ENCODE assay signal across 13 cellular contexts in the genomic region with DNA sequence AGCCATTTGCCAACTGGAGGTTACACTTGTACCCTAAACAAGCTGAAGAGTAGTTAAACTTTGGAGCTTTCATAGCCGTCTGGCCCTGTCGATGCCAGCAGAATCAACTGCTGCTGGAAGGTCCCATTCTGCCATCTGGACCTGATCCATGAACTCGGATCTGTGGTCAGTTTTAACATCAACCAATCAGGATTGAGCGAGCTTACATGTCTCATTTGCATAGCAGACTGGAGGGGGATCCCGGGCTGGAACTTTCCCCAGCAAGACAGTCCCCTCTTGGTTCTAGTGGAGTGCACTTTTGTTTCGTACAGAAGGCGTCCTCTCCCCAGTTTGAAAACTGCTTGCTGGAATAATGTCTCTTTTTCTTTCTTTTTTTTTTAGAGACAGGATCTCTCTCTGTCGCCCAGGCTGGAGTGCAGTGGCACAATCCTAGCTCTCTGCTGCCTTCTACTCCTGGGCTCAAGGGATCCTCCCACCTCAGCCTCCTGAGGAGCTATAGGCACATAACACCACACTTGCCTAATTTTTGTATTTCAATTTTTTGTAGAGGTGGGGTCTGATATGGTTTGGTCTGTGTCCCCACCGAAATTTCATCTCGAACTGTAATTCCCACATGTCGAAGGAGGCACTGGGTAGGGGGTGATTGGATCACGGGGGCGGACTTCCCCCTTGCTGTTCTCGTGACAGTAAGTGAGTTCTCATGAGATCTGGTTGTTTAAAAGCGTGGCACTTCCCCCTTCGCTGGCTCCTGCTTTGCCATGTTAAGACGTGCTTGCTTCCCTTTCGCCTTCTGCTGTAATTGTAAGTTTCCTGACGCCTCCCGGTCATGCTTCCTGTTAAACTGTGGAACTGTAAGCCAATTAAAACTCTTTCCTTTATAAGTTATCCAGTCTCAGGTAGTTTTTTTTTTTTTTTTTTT. TPM values are rescaled to one million over a fixed set of nuclear protein-coding genes. Genes with fewer than 3 reads are reported as not detected.
DNase-seq lines count a peak whose midpoint lies in the region; ATAC-seq, FAIRE-seq and TF ChIP-seq lines count a peak whose summit lies in the region.
"Had no signal": no experiment of that assay in that cellular context is flagged by ENCODE, and none has a peak within 500 bp of the region (broad histone marks: within the 10 kb centered on the region; RNA-seq: fewer than 3 reads in every experiment).

No MANE protein-coding gene starts in this region.

- H3K27me3 ChIP-seq in GM06990 (replicated peaks; ENCODE audit: control insufficient read depth, insufficient read depth, low read length), result no peaks in the 10 kb centered on the region
- no peaks in the 10 kb centered on the region for H3K27me3 ChIP-seq in H1 (replicated peaks in 1 of 4; ENCODE audit: control insufficient read depth in 3 of 4, extremely low read depth in 1 of 4, insufficient read depth in 3 of 4, low read length in 3 of 4)

- no peak overlapping the region for H3K27ac ChIP-seq in H1 (ENCODE audit: low read depth, low read length)

- no peaks in the 10 kb centered on the region for H3K9me3 ChIP-seq in H1 (ENCODE audit: insufficient read depth in 2 of 2, low read depth in 1 of 2, low read length in 1 of 2)

- 82% methylated on average over 20 of the region's 20 CpGs; no CpG with 5 or more reads in 1 of the 2 experiments for WGBS in H1 (ENCODE audit: extremely low coverage in 1 of 2, insufficient coverage in 1 of 2, insufficient read length in 1 of 2, insufficient replicate concordance in 2 of 2, low coverage in 1 of 2, low lambda C conversion rate in 2 of 2, missing lambda C conversion rate in 1 of 2), 2 experiments

- H4K5ac ChIP-seq in H1 (ENCODE audit: insufficient read length, low read depth, low read length), result no peak overlapping the region

- CTCF ChIA-PET in H1 (lab: Charles Lee; ENCODE audit: partially characterized antibody), result interaction anchor here (0.6 to 4.2 kb wide), 9 partner anchors 15 to 146 kb away, joined by 3 to 29 read pairs (median 3); no protein-coding TSS in a partner anchor

- H3K36me3 ChIP-seq in GM06990 (ENCODE audit: control insufficient read depth, insufficient read depth, low read length), result no peaks in the 10 kb centered on the region
- H3K36me3 ChIP-seq in H1 (ENCODE audit: control insufficient read depth in 2 of 4, insufficient read depth in 4 of 4, low read length in 3 of 4), result no peaks in the 10 kb centered on the region

- H3K23me2 ChIP-seq in H1 (ENCODE audit: low read depth, low read length), result peaks cover 3% of the 10 kb centered on the region; the same call in 1 of the 2 replicates

- no peak overlapping the region for H3K14ac ChIP-seq in H1 (ENCODE audit: insufficient read length)

- peak overlapping the region; percentile 80; the same call in 1 of the 2 replicates for H3K18ac ChIP-seq in H1 (ENCODE audit: extremely low read depth, low read length)

- H3K4me1 ChIP-seq in H1 (replicated peaks in 1 of 4; ENCODE audit: control insufficient read depth in 3 of 4, insufficient read depth in 4 of 4, low read length in 3 of 4), result peaks cover 1 to 15% (median 11%) of the 10 kb centered on the region in 4 experiments; a peak in 5 of 7 replicates

- H3K79me2 ChIP-seq in H1 (ENCODE audit: control insufficient read depth in 1 of 2, insufficient read depth in 2 of 2, low read length in 2 of 2), result no peaks in the 10 kb centered on the region

- no peak overlapping the region for H2BK120ac ChIP-seq in H1 (replicated peaks; ENCODE audit: low read depth, low read length)

- H3K79me1 ChIP-seq in H1 (ENCODE audit: low read depth, low read length), result no peaks in the 10 kb centered on the region

- TF ChIP-seq CTCF in GM06990 (IDR thresholded peaks at IDR 0.05; ENCODE audit: insufficient read depth, low read length, poor library complexity, severe bottlenecking) (no peak), H1 (IDR thresholded peaks at IDR 0.05; ENCODE audit: control extremely low read depth in 1 of 3, insufficient read depth in 1 of 3, low read depth in 1 of 3, low read length in 3 of 3) (no peak)

- DNase-seq in GM06990 (ENCODE audit: extremely low read depth, insufficient read length), result peak; percentile 11
- peak; percentile 2 for DNase-seq in NCI-H446 treated with DMSO at 0.1 percent for 48 hours (lab: John Stamatoyannopoulos, UW)
- DNase-seq in H1 (ENCODE audit: low read depth in 1 of 2, low spot score in 2 of 2), result no peak
- DNase-seq in posterior vena cava (ENCODE audit: low spot score), result peak; percentile 76
- DNase-seq in NCI-H187 (lab: John Stamatoyannopoulos, UW), result no peak
- no peak for DNase-seq in RCC 7860 (ENCODE audit: low spot score)
- DNase-seq in midbrain (lab: John Stamatoyannopoulos, UW), result no peak
- DNase-seq: activated CD4-positive, alpha-beta T cell treated with anti-CD3 and anti-CD28 coated beads, Interleukin-2, amount 50 U/mL, for 48 hours; central memory CD4-positive, alpha-beta T cell; NCI-H510A treated with DMSO at 0.1 percent for 48 hours had no signal

- H3K4me3 ChIP-seq in GM06990 (replicated peaks; ENCODE audit: low read depth, low read length) (no peak overlapping the region), H1 (ENCODE audit: extremely low read depth in 1 of 4, insufficient read depth in 2 of 4, low read depth in 3 of 4, low read length in 4 of 4) (no peak overlapping the region)

- H3K4me2 ChIP-seq in H1 (ENCODE audit: insufficient read depth in 1 of 2, low read depth in 2 of 2, low read length in 2 of 2), result no peak overlapping the region

- no peak overlapping the region for H4K8ac ChIP-seq in H1 (ENCODE audit: extremely low read depth, insufficient read depth, low read length)

- POLR2A ChIA-PET in H1 (lab: Charles Lee; ENCODE audit: partially characterized antibody), result interaction anchor here (1.2 to 1.5 kb wide), 3 partner anchors 40 to 41 kb away, joined by 3 to 5 read pairs (median 3); no protein-coding TSS in a partner anchor

- no peak overlapping the region for H3K9ac ChIP-seq in H1 (replicated peaks in 1 of 4; ENCODE audit: extremely low read depth in 1 of 4, low read depth in 3 of 4, low read length in 3 of 4)

- H4K91ac ChIP-seq in H1 (replicated peaks; ENCODE audit: insufficient read length, low read length), result no peak overlapping the region

- no peaks in the 10 kb centered on the region for H4K20me1 ChIP-seq in H1 (replicated peaks in 1 of 2; ENCODE audit: control insufficient read depth in 1 of 2, insufficient read depth in 2 of 2, low read length in 2 of 2)

- no peak overlapping the region for H2BK20ac ChIP-seq in H1 (ENCODE audit: low read length)

- peak overlapping the region; percentile 32; the same call in 1 of the 2 replicates for H2BK15ac ChIP-seq in H1 (ENCODE audit: low read length)

- H3K4ac ChIP-seq in H1 (replicated peaks; ENCODE audit: insufficient read length, low read depth, low read length), result no peak overlapping the region

- H3K56ac ChIP-seq in H1 (replicated peaks; ENCODE audit: insufficient read length, low read depth, low read length), result no peak overlapping the region

- intact Hi-C loops in posterior vena cava (cut with DNase I), result no loop called here

- H2BK12ac ChIP-seq in H1 (ENCODE audit: low read depth, low read length), result no peak overlapping the region

- FAIRE-seq in H1 (lab: Jason Lieb, UNC) (no peak), RCC 7860 (lab: Jason Lieb, UNC) (no peak)
- FAIRE-seq: keratinocyte had no signal

- peak overlapping the region; percentile 70; the same call in 1 of the 2 replicates for H2AFZ ChIP-seq in H1 (ENCODE audit: low read length)

- H2AK5ac ChIP-seq in H1 (ENCODE audit: low read depth, low read length), result no peak overlapping the region

- TF ChIP-seq RAD21 in H1 (IDR thresholded peaks at IDR 0.05 in 1 of 2, conservative IDR thresholded peaks at IDR 0.05 in 1 of 2; ENCODE audit: low read depth in 2 of 2, low read length in 2 of 2), result no peak

- H2BK5ac ChIP-seq in H1 (ENCODE audit: low read depth, low read length), result no peak overlapping the region; the same call in 1 of the 2 replicates

- no peak for TF ChIP-seq POLR2A in H1 (IDR thresholded peaks at IDR 0.05; ENCODE audit: control extremely low read depth in 1 of 2, low read depth in 2 of 2, low read length in 2 of 2)

- H3K23ac ChIP-seq in H1 (ENCODE audit: insufficient read length), result no peak overlapping the region

- TF ChIP-seq EP300 in H1 (IDR thresholded peaks at IDR 0.05; ENCODE audit: borderline replicate concordance in 1 of 2, low read depth in 2 of 2, low read length in 2 of 2), result no peak

- no peak for ATAC-seq in GM19328 (IDR thresholded peaks at IDR 0.05; ENCODE audit: unreplicated experiment)
- ATAC-seq: stimulated activated effector memory CD8-positive, alpha-beta T cell treated with anti-CD3 and anti-CD28 coated beads, Interleukin-12 subunit alpha, Interleukin-12 subunit beta, amount 100 ng/mL, for 72 hours had no signal

TF ChIP-seq in H1, 55 proteins besides CTCF, POLR2A, EP300 and RAD21 (continues in another document):
- TF ChIP-seq ASH2L (IDR thresholded peaks at IDR 0.05; ENCODE audit: low read length), result no peak

RNA-seq across cellular contexts. Expression of gene SEPHS1, which starts 42.8 kb away (rescaled TPM):
- 633 and 683 TPM in 2 replicates for total RNA-seq in H1 (2021; fragmentation: NEBNext Ultra II Directional; extraction: Animal tissue kit (Norgen Biotek cat#: 25700))
- polyA plus RNA-seq in H1 (2011; rRNA removed), result 226 and 270 TPM in 2 replicates
- 306 TPM for polyA plus RNA-seq in H1 (2011; cell fraction: cytosol; rRNA removed)
- 172 TPM for polyA plus RNA-seq in H1 (2011; cell fraction: nucleus; rRNA removed)
- 405 to 543 TPM (median 471 TPM) in 4 replicates for polyA plus RNA-seq in H1 (2012, experiment 1 of 2)
- polyA plus RNA-seq in H1 (2012, experiment 2 of 2), result 233 TPM
- 405 TPM for polyA plus RNA-seq in H1 (2013, experiment 1 of 2)
- polyA plus RNA-seq in H1 (2013, experiment 2 of 2), result 460 TPM
- 647 and 831 TPM in 2 replicates for polyA minus RNA-seq in H1 (2011; rRNA and poly(A)+ RNA removed)
- polyA minus RNA-seq in H1 (2011; cell fraction: cytosol; rRNA and poly(A)+ RNA removed), result 256 TPM
- polyA minus RNA-seq in H1 (2011; cell fraction: nucleus; rRNA and poly(A)+ RNA removed), result 193 TPM
- total RNA-seq in posterior vena cava, result 10 to 100 TPM; 29.7 to 30.7 TPM

Comparison
In these comparisons a context has a peak if more than half of its experiments do, and no peak if none do; other contexts are left out.
1. DNase-seq: peak in GM06990 (single experiment), NCI-H446 treated with DMSO at 0.1 percent for 48 hours (single experiment) and posterior vena cava (single experiment); none in H1 (0 of 2), NCI-H187 (0 of 2), RCC 7860 (single experiment) and midbrain (single experiment).
2. RNA of gene SEPHS1, which starts 42.8 kb away (total RNA-seq): 633 to 683 TPM in H1; 29.7 to 30.7 TPM in posterior vena cava; every median in the first group is over 10 times any median in the second.